ENCODE assay signal across 1 cellular context in the genomic region with DNA sequence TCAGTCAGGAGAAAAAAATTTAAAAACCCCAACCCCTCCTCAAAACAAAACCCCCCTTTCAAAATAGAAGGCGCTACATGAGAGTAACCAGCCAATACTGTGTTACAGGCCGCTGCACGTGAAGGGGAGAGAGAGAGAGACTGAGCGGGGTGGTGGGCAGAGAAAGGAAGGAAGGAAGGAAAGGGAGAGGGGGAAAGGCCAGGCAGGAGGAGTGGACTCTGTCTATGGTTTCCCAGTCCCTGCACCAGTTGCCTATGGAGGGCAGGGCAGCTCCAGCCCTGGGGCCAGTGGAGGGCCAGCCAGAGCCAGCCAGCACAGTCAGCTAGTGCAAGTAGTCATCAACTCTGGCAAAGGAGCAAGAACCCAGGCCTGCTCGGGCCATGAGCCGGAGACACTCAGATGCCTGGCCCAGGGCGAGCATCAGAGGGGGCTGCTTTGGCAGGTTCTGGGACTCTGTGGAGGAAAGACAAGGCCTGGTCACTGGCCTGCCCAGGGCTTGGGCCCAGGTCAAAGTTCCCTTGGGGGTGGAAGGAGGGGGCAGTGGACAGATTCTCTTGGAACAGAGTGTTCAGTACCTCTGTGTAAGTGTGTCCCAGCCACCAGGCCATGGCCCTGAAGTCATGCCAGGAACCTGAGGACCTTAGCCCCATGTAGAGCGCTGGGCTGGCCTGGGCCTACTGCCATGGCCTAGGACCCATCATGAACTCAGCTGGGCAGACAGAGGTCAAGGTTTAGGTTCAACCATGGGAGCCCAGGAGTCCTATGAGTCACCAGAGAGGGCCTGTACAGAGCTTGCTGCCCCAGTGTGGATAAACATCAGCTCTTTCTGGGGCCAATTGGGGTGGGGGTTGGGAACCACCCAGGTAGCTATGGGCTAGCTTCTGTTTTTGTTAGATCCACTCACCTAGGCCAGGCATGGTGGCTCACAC.
TF ChIP-seq lines count a peak whose summit lies in the region.

No MANE protein-coding gene starts in this region.

TF ChIP-seq in HepG2, 621 proteins besides CTCF, POLR2A, EP300 and RAD21 (continued from another document and continues in another):
- TF ChIP-seq SOX13 (IDR thresholded peaks at IDR 0.05) (no peak), SOX13 (CRISPR knock-in tag; conservative IDR thresholded peaks at IDR 0.05 in 1 of 2, IDR thresholded peaks at IDR 0.05 in 1 of 2) (peak in 1 of 2 experiments; percentile 26; a peak in 1 of 4 replicates), CBFB (CRISPR knock-in tag; IDR thresholded peaks at IDR 0.05) (no peak), DNMT3B (CRISPR knock-in tag; conservative IDR thresholded peaks at IDR 0.05) (no peak), ZIK1 (CRISPR knock-in tag; IDR thresholded peaks at IDR 0.05; ENCODE audit: borderline replicate concordance, low read depth) (no peak), MIER2 (CRISPR knock-in tag; IDR thresholded peaks at IDR 0.05) (peak; percentile 19; the same call in 1 of the 2 replicates), ZNF354B (CRISPR knock-in tag; IDR thresholded peaks at IDR 0.05) (no peak), ZNF34 (CRISPR knock-in tag; IDR thresholded peaks at IDR 0.05; ENCODE audit: borderline replicate concordance) (no peak), ZNF577 (CRISPR knock-in tag; IDR thresholded peaks at IDR 0.05; ENCODE audit: borderline replicate concordance, low read depth) (no peak), ZNF670 (CRISPR knock-in tag; IDR thresholded peaks at IDR 0.05; ENCODE audit: borderline replicate concordance) (no peak), SMAD9 (CRISPR knock-in tag; IDR thresholded peaks at IDR 0.05) (no peak), ZNF329 (CRISPR knock-in tag; IDR thresholded peaks at IDR 0.05; ENCODE audit: low read depth) (no peak), DMAP1 (CRISPR knock-in tag; IDR thresholded peaks at IDR 0.05) (no peak), ZNF510 (CRISPR knock-in tag; IDR thresholded peaks at IDR 0.05; ENCODE audit: low read depth) (no peak), SRSF9 (IDR thresholded peaks at IDR 0.05; ENCODE audit: borderline replicate concordance, insufficient read depth, low read depth, low read length, poor library complexity, severe bottlenecking) (no peak), PHB2 (IDR thresholded peaks at IDR 0.05; ENCODE audit: partially characterized antibody) (no peak), TAF1 (CRISPR knock-in tag; IDR thresholded peaks at IDR 0.05) (0 out of 2 replicates have a peak, but pooled peaks have one; percentile 22), SMAD3 (CRISPR knock-in tag; IDR thresholded peaks at IDR 0.05) (peak; percentile 69; the same call in 1 of the 2 replicates), ZNF781 (CRISPR knock-in tag; IDR thresholded peaks at IDR 0.05; ENCODE audit: borderline replicate concordance, not compliant biosample characterization) (no peak), GATAD1 (CRISPR knock-in tag; IDR thresholded peaks at IDR 0.05) (no peak), NFYB (CRISPR knock-in tag; IDR thresholded peaks at IDR 0.05) (no peak), TBX2 (CRISPR knock-in tag; IDR thresholded peaks at IDR 0.05; ENCODE audit: borderline replicate concordance) (peak; percentile 32; the same call in 1 of the 2 replicates), NFIB (CRISPR knock-in tag; IDR thresholded peaks at IDR 0.05; ENCODE audit: borderline replicate concordance) (no peak)
- TF ChIP-seq, protein P1, sequence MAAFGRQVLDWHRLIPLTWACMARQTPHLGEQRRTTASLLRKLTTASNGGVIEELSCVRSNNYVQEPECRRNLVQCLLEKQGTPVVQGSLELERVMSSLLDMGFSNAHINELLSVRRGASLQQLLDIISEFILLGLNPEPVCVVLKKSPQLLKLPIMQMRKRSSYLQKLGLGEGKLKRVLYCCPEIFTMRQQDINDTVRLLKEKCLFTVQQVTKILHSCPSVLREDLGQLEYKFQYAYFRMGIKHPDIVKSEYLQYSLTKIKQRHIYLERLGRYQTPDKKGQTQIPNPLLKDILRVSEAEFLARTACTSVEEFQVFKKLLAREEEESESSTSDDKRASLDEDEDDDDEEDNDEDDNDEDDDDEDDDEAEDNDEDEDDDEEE (CRISPR knock-in tag; IDR thresholded peaks at IDR 0.05): peak; percentile 72; the same call in 1 of the 2 replicates
- TF ChIP-seq, protein P2, sequence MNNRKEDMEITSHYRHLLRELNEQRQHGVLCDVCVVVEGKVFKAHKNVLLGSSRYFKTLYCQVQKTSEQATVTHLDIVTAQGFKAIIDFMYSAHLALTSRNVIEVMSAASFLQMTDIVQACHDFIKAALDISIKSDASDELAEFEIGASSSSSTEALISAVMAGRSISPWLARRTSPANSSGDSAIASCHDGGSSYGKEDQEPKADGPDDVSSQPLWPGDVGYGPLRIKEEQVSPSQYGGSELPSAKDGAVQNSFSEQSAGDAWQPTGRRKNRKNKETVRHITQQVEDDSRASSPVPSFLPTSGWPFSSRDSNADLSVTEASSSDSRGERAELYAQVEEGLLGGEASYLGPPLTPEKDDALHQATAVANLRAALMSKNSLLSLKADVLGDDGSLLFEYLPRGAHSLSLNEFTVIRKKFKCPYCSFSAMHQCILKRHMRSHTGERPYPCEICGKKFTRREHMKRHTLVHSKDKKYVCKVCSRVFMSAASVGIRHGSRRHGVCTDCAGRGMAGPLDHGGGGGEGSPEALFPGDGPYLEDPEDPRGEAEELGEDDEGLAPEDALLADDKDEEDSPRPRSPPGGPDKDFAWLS (CRISPR knock-in tag; IDR thresholded peaks at IDR 0.05; ENCODE audit: borderline replicate concordance): no peak
- TF ChIP-seq, protein P3, sequence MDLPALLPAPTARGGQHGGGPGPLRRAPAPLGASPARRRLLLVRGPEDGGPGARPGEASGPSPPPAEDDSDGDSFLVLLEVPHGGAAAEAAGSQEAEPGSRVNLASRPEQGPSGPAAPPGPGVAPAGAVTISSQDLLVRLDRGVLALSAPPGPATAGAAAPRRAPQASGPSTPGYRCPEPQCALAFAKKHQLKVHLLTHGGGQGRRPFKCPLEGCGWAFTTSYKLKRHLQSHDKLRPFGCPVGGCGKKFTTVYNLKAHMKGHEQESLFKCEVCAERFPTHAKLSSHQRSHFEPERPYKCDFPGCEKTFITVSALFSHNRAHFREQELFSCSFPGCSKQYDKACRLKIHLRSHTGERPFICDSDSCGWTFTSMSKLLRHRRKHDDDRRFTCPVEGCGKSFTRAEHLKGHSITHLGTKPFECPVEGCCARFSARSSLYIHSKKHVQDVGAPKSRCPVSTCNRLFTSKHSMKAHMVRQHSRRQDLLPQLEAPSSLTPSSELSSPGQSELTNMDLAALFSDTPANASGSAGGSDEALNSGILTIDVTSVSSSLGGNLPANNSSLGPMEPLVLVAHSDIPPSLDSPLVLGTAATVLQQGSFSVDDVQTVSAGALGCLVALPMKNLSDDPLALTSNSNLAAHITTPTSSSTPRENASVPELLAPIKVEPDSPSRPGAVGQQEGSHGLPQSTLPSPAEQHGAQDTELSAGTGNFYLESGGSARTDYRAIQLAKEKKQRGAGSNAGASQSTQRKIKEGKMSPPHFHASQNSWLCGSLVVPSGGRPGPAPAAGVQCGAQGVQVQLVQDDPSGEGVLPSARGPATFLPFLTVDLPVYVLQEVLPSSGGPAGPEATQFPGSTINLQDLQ (CRISPR knock-in tag; IDR thresholded peaks at IDR 0.05): no peak
- TF ChIP-seq, protein P4, sequence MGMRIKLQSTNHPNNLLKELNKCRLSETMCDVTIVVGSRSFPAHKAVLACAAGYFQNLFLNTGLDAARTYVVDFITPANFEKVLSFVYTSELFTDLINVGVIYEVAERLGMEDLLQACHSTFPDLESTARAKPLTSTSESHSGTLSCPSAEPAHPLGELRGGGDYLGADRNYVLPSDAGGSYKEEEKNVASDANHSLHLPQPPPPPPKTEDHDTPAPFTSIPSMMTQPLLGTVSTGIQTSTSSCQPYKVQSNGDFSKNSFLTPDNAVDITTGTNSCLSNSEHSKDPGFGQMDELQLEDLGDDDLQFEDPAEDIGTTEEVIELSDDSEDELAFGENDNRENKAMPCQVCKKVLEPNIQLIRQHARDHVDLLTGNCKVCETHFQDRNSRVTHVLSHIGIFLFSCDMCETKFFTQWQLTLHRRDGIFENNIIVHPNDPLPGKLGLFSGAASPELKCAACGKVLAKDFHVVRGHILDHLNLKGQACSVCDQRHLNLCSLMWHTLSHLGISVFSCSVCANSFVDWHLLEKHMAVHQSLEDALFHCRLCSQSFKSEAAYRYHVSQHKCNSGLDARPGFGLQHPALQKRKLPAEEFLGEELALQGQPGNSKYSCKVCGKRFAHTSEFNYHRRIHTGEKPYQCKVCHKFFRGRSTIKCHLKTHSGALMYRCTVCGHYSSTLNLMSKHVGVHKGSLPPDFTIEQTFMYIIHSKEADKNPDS (CRISPR knock-in tag; IDR thresholded peaks at IDR 0.05): no peak
- TF ChIP-seq, protein P5, sequence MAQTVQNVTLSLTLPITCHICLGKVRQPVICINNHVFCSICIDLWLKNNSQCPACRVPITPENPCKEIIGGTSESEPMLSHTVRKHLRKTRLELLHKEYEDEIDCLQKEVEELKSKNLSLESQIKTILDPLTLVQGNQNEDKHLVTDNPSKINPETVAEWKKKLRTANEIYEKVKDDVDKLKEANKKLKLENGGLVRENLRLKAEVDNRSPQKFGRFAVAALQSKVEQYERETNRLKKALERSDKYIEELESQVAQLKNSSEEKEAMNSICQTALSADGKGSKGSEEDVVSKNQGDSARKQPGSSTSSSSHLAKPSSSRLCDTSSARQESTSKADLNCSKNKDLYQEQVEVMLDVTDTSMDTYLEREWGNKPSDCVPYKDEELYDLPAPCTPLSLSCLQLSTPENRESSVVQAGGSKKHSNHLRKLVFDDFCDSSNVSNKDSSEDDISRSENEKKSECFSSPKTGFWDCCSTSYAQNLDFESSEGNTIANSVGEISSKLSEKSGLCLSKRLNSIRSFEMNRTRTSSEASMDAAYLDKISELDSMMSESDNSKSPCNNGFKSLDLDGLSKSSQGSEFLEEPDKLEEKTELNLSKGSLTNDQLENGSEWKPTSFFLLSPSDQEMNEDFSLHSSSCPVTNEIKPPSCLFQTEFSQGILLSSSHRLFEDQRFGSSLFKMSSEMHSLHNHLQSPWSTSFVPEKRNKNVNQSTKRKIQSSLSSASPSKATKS (CRISPR knock-in tag; IDR thresholded peaks at IDR 0.05): no peak
- TF ChIP-seq, protein P6, sequence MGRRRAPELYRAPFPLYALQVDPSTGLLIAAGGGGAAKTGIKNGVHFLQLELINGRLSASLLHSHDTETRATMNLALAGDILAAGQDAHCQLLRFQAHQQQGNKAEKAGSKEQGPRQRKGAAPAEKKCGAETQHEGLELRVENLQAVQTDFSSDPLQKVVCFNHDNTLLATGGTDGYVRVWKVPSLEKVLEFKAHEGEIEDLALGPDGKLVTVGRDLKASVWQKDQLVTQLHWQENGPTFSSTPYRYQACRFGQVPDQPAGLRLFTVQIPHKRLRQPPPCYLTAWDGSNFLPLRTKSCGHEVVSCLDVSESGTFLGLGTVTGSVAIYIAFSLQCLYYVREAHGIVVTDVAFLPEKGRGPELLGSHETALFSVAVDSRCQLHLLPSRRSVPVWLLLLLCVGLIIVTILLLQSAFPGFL (CRISPR knock-in tag; IDR thresholded peaks at IDR 0.05): no peak
- TF ChIP-seq, protein P7, sequence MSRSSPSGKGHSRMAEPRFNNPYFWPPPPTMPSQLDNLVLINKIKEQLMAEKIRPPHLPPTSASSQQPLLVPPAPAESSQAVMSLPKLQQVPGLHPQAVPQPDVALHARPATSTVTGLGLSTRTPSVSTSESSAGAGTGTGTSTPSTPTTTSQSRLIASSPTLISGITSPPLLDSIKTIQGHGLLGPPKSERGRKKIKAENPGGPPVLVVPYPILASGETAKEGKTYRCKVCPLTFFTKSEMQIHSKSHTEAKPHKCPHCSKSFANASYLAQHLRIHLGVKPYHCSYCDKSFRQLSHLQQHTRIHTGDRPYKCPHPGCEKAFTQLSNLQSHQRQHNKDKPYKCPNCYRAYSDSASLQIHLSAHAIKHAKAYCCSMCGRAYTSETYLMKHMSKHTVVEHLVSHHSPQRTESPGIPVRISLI (CRISPR knock-in tag; IDR thresholded peaks at IDR 0.05; ENCODE audit: borderline replicate concordance): no peak
- TF ChIP-seq, protein P8, sequence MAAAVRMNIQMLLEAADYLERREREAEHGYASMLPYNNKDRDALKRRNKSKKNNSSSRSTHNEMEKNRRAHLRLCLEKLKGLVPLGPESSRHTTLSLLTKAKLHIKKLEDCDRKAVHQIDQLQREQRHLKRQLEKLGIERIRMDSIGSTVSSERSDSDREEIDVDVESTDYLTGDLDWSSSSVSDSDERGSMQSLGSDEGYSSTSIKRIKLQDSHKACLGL (CRISPR knock-in tag; IDR thresholded peaks at IDR 0.05): 0 out of 2 replicates have a peak, but pooled peaks have one; percentile 27
- TF ChIP-seq, protein P9, sequence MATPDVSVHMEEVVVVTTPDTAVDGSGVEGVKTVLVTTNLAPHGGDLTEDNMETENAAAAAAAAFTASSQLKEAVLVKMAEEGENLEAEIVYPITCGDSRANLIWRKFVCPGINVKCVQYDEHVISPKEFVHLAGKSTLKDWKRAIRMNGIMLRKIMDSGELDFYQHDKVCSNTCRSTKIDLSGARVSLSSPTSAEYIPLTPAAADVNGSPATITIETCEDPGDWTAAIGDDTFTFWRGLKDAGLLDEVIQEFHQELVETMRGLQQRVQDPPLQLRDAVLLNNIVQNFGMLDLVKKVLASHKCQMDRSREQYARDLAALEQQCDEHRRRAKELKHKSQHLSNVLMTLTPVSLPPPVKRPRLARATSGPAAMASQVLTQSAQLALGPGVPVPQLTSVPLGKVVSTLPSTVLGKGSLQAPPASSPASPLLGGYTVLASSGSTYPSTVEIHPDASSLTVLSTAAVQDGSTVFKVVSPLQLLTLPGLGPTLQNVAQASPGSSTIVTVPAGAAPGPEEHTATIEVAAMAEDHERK (CRISPR knock-in tag; IDR thresholded peaks at IDR 0.05; ENCODE audit: low read depth): no peak
- TF ChIP-seq, protein P10, sequence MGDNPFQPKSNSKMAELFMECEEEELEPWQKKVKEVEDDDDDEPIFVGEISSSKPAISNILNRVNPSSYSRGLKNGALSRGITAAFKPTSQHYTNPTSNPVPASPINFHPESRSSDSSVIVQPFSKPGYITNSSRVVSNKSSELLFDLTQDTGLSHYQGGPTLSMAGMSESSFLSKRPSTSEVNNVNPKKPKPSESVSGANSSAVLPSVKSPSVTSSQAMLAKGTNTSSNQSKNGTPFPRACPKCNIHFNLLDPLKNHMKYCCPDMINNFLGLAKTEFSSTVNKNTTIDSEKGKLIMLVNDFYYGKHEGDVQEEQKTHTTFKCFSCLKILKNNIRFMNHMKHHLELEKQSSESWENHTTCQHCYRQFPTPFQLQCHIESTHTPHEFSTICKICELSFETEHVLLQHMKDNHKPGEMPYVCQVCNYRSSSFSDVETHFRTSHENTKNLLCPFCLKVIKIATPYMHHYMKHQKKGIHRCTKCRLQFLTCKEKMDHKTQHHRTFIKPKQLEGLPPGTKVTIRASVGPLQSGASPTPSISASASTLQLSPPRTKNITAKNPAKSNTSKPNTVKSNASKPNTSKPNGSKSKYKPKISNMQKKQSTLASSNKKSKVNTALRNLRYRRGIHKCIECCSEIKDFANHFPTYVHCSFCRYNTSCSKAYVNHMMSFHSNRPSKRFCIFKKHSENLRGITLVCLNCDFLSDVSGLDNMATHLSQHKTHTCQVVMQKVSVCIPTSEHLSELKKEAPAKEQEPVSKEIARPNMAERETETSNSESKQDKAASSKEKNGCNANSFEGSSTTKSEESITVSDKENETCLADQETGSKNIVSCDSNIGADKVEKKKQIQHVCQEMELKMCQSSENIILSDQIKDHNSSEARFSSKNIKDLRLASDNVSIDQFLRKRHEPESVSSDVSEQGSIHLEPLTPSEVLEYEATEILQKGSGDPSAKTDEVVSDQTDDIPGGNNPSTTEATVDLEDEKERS (CRISPR knock-in tag; IDR thresholded peaks at IDR 0.05): peak; percentile 7; the same call in 1 of the 2 replicates
- TF ChIP-seq, protein P11, sequence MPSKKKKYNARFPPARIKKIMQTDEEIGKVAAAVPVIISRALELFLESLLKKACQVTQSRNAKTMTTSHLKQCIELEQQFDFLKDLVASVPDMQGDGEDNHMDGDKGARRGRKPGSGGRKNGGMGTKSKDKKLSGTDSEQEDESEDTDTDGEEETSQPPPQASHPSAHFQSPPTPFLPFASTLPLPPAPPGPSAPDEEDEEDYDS (CRISPR knock-in tag; IDR thresholded peaks at IDR 0.05): no peak
- TF ChIP-seq, protein P12, sequence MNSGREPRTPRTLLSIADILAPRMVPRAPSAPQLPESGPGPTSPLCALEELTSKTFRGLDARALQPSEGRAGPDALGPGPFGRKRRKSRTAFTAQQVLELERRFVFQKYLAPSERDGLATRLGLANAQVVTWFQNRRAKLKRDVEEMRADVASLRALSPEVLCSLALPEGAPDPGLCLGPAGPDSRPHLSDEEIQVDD (CRISPR knock-in tag; IDR thresholded peaks at IDR 0.05; ENCODE audit: borderline replicate concordance): no peak
